11 cellular contexts compared by ENCODE assay signal in genomic region chr2:172440795-172441194, GRCh38. TPM values are rescaled to one million over a fixed set of nuclear protein-coding genes. Genes with fewer than 3 reads are reported as not detected.
A peak's percentile ranks its signal among the peaks of the same experiment; 100 is the strongest.
DNase-seq lines count a peak whose midpoint lies in the region; ATAC-seq and TF ChIP-seq lines count a peak whose summit lies in the region.
"Had no signal": no experiment of that assay in that cellular context is flagged by ENCODE, and none has a peak within 500 bp of the region (broad histone marks: within the 10 kb centered on the region; RNA-seq: fewer than 3 reads in every experiment).

No MANE protein-coding gene starts in this region.

- no peak for ATAC-seq in CD4-positive, CD25-positive, alpha-beta regulatory T cell (ENCODE audit: low read depth in 2 of 2)
- ATAC-seq in GM21529 (IDR thresholded peaks at IDR 0.05; ENCODE audit: unreplicated experiment), result peak; percentile 59
- 0 out of 3 replicates have a peak, but pooled peaks have one; percentile 4 for ATAC-seq in RWPE2 (ENCODE audit: low read depth)
- ATAC-seq in GM19452 (IDR thresholded peaks at IDR 0.05; ENCODE audit: unreplicated experiment), result no peak
- ATAC-seq in left lung, result no peak

- H3K4me3 Mint-ChIP-seq in CD4-positive, CD25-positive, alpha-beta regulatory T cell, result peak overlapping the region; percentile 42 to 86 (median 78)
- H3K4me3 Mint-ChIP-seq in nephron progenitor cell, result no peak overlapping the region

- no peaks in the 10 kb centered on the region for H3K9me3 ChIP-seq in CD4-positive, CD25-positive, alpha-beta regulatory T cell (ENCODE audit: control insufficient read depth in 2 of 2, low read length in 2 of 2)
- H3K9me3 ChIP-seq in RWPE2 (ENCODE audit: severe bottlenecking) (no peaks in the 10 kb centered on the region), left lung (no peaks in the 10 kb centered on the region)

- peaks cover 20 to 44% (median 37%) of the 10 kb centered on the region in 4 donors for H3K4me1 Mint-ChIP-seq in CD4-positive, CD25-positive, alpha-beta regulatory T cell
- peaks cover 35% of the 10 kb centered on the region for H3K4me1 Mint-ChIP-seq in nephron progenitor cell

- peak overlapping the region; percentile 77 for H3K4me3 ChIP-seq in CD4-positive, CD25-positive, alpha-beta regulatory T cell (ENCODE audit: low read depth, low read length)
- no peak overlapping the region for H3K4me3 ChIP-seq in RWPE2 (ENCODE audit: severe bottlenecking)
- H3K4me3 ChIP-seq in left lung, result no peak overlapping the region
- H3K4me3 ChIP-seq: coronary artery had no signal

- H3K4me1 ChIP-seq in CD4-positive, CD25-positive, alpha-beta regulatory T cell (ENCODE audit: control insufficient read depth, insufficient read depth, low read length, poor library complexity, severe bottlenecking), result peaks cover 75% of the 10 kb centered on the region
- H3K4me1 ChIP-seq in RWPE2 (ENCODE audit: insufficient read depth, poor library complexity, severe bottlenecking) (peaks cover 77% of the 10 kb centered on the region), left lung (peaks cover 0 to 44% of the 10 kb centered on the region in 2 donors)

- H3K36me3 ChIP-seq in CD4-positive, CD25-positive, alpha-beta regulatory T cell (ENCODE audit: control insufficient read depth, insufficient read depth, low read length), result no peaks in the 10 kb centered on the region
- H3K36me3 ChIP-seq in RWPE2 (ENCODE audit: low read depth) (peaks cover 13% of the 10 kb centered on the region), left lung (no peaks in the 10 kb centered on the region)

- TF ChIP-seq CTCF in RWPE2 (IDR thresholded peaks at IDR 0.05; ENCODE audit: poor library complexity, severe bottlenecking) (no peak), nephron progenitor cell (IDR thresholded peaks at IDR 0.05) (no peak), left lung (IDR thresholded peaks at IDR 0.05) (no peak)

- intact Hi-C loops in left lung (cut with DNase I), result no loop called here

- peaks cover 8% of the 10 kb centered on the region for H3K36me3 Mint-ChIP-seq in CD4-positive, CD25-positive, alpha-beta regulatory T cell
- H3K36me3 Mint-ChIP-seq in nephron progenitor cell (ENCODE audit: low read depth), result no peaks in the 10 kb centered on the region

- H3K27ac Mint-ChIP-seq in CD4-positive, CD25-positive, alpha-beta regulatory T cell, result peak overlapping the region in 2 of 3 donors; percentile 31 to 77
- H3K27ac Mint-ChIP-seq in nephron progenitor cell, result no peak overlapping the region
- H3K27ac Mint-ChIP-seq: activated T-helper 2 cell treated with anti-CD3 and anti-CD28 coated beads, Interferon-gamma antibody, Interleukin-2, Interleukin-4, amounts not matched to agents 10 μg/mL and 5 μg/mL and 100 μg/mL, durations not matched to agents 14 hours and 24 hours and 36 hours had no signal

- H3K27me3 ChIP-seq in CD4-positive, CD25-positive, alpha-beta regulatory T cell (ENCODE audit: control insufficient read depth, insufficient read depth, low read length), result no peaks in the 10 kb centered on the region
- no peaks in the 10 kb centered on the region for H3K27me3 ChIP-seq in RWPE2 (ENCODE audit: insufficient read depth, poor library complexity, severe bottlenecking)
- H3K27me3 ChIP-seq in left lung, result no peaks in the 10 kb centered on the region

- peak in 1 of 3 donors; percentile 70 for DNase-seq in CD4-positive, CD25-positive, alpha-beta regulatory T cell
- DNase-seq in RWPE2 (ENCODE audit: low spot score) (no peak), iris pigment epithelial cell (ENCODE audit: low read depth) (peak; percentile 20), AML-193 (lab: John Stamatoyannopoulos, UW) (no peak), nephron progenitor cell (no peak), left lung (no peak)
- DNase-seq: NCI-H526 had no signal

- H3K27ac ChIP-seq in CD4-positive, CD25-positive, alpha-beta regulatory T cell (ENCODE audit: insufficient read depth, low read length, poor library complexity, severe bottlenecking), result peak overlapping the region; percentile 57
- peak overlapping the region; percentile 98 for H3K27ac ChIP-seq in RWPE2 (ENCODE audit: poor library complexity, severe bottlenecking)
- no peak overlapping the region for H3K27ac ChIP-seq in left lung
- H3K27ac ChIP-seq: coronary artery had no signal

- no peaks in the 10 kb centered on the region for H3K9me3 Mint-ChIP-seq in CD4-positive, CD25-positive, alpha-beta regulatory T cell
- no peaks in the 10 kb centered on the region for H3K9me3 Mint-ChIP-seq in nephron progenitor cell
- H3K9me3 Mint-ChIP-seq: activated T-helper 2 cell treated with anti-CD3 and anti-CD28 coated beads, Interferon-gamma antibody, Interleukin-2, Interleukin-4, amounts not matched to agents 10 μg/mL and 5 μg/mL and 100 μg/mL, durations not matched to agents 14 hours and 24 hours and 36 hours had no signal

- no peaks in the 10 kb centered on the region for H3K27me3 Mint-ChIP-seq in CD4-positive, CD25-positive, alpha-beta regulatory T cell
- H3K27me3 Mint-ChIP-seq in nephron progenitor cell (ENCODE audit: low read depth, poor library complexity), result no peaks in the 10 kb centered on the region

RNA-seq across cellular contexts. Expression of gene ITGA6, which starts 13.4 kb away (rescaled TPM):
- 68.5 TPM for total RNA-seq in CD4-positive, CD25-positive, alpha-beta regulatory T cell
- polyA plus RNA-seq in CD4-positive, CD25-positive, alpha-beta regulatory T cell, result 10 to 100 TPM; 39.2 to 59.4 (median 45.8) TPM
- 10 to 100 TPM; 43.1 to 67.5 TPM for total RNA-seq in left lung

Comparison
In these comparisons a context has a peak if more than half of its experiments do, and no peak if none do; other contexts are left out.
1. ATAC-seq: peak in GM21529 (single experiment) and RWPE2 (single experiment); none in CD4-positive, CD25-positive, alpha-beta regulatory T cell (0 of 2), GM19452 (single experiment) and left lung (single experiment).
2. H3K27ac ChIP-seq: peak in CD4-positive, CD25-positive, alpha-beta regulatory T cell (single experiment) and RWPE2 (single experiment); none in left lung (0 of 2).